ENCODE assay signal across 1 cellular context in genomic region chr15:60788514-60789091, GRCh38.
TF ChIP-seq lines count a peak whose summit lies in the region.

No MANE protein-coding gene starts in this region.

TF ChIP-seq in H1, 55 proteins besides CTCF, POLR2A, EP300 and RAD21:
- TF ChIP-seq MAFK (IDR thresholded peaks at IDR 0.05; ENCODE audit: low read depth, low read length) (peak; percentile 42; the same call in 1 of the 2 replicates), SUZ12 (IDR thresholded peaks at IDR 0.05; ENCODE audit: low read length) (no peak)
